In genomic region chr5:137448868-137449267, GRCh38 we compare ENCODE assay signal across 34 cellular contexts. TPM values are rescaled to one million over a fixed set of nuclear protein-coding genes. Genes with fewer than 3 reads are reported as not detected.
"Had no signal": no experiment of that assay in that cellular context is flagged by ENCODE, and none has a peak within 500 bp of the region (broad histone marks: within the 10 kb centered on the region; RNA-seq: fewer than 3 reads in every experiment).

No MANE protein-coding gene starts in this region.

- ATAC-seq: activated CD8-positive, alpha-beta memory T cell treated with anti-CD3 and anti-CD28 coated beads, Interleukin-2, amount 10 ng/mL, durations not matched to agents 7 days and 5 days; activated CD8-positive, alpha-beta T cell treated with anti-CD3 and anti-CD28 coated beads for 36 hours; activated naive CD8-positive, alpha-beta T cell treated with anti-CD3 and anti-CD28 coated beads, Interleukin-2, amount 50 U/mL, for 24 hours had no signal

- H3K9me3 Mint-ChIP-seq: activated B cell treated with CpG ODN at 0.5 μM for 24 hours; activated CD4-positive, alpha-beta memory T cell treated with anti-CD3 and anti-CD28 coated beads for 36 hours; activated CD4-positive, alpha-beta T cell treated with anti-CD3 and anti-CD28 coated beads, Interleukin-2, amount 10 ng/mL, durations not matched to agents 24 days and 14 days; activated CD8-positive, alpha-beta T cell treated with anti-CD3 and anti-CD28 coated beads for 36 hours; activated naive CD4-positive, alpha-beta T cell treated with anti-CD3 and anti-CD28 coated beads, Interleukin-2, amount 10 ng/mL, durations not matched to agents 7 days and 5 days; activated naive CD8-positive, alpha-beta T cell treated with anti-CD3 and anti-CD28 coated beads, Interleukin-2, amount 10 ng/mL, durations not matched to agents 7 days and 5 days; activated naive CD8-positive, alpha-beta T cell treated with anti-CD3 and anti-CD28 coated beads, Interleukin-2, amount 50 U/mL, for 24 hours; activated T-cell treated with anti-CD3 and anti-CD28 coated beads, Interleukin-2, amount 50 U/mL, for 24 hours; activated T-helper 2 cell treated with anti-CD3 and anti-CD28 coated beads, Interferon-gamma antibody, Interleukin-2, Interleukin-4, amounts not matched to agents 10 μg/mL and 5 μg/mL and 100 μg/mL, durations not matched to agents 14 hours and 24 hours and 36 hours; T-helper 1 cell treated with Interleukin-12 subunit alpha and Interleukin-12 subunit beta and Interleukin-4 antibody, amounts not matched to agents 30 μg/mL and 1 μg/mL, for 36 hours; T-helper 2 cell treated with Interferon-gamma antibody and Interleukin-4, amounts not matched to agents 5 μg/mL and 100 μg/mL, for 36 hours had no signal

- H3K27ac Mint-ChIP-seq: activated B cell treated with CpG ODN at 0.5 μM for 24 hours; activated CD4-positive, alpha-beta memory T cell treated with anti-CD3 and anti-CD28 coated beads for 36 hours; activated CD4-positive, alpha-beta T cell treated with anti-CD3 and anti-CD28 coated beads, Interleukin-2, amount 10 ng/mL, durations not matched to agents 24 days and 14 days; activated CD8-positive, alpha-beta memory T cell treated with anti-CD3 and anti-CD28 coated beads, Interleukin-2, amount 10 ng/mL, durations not matched to agents 7 days and 5 days; activated CD8-positive, alpha-beta T cell treated with anti-CD3 and anti-CD28 coated beads for 36 hours; activated naive CD4-positive, alpha-beta T cell treated with anti-CD3 and anti-CD28 coated beads, Interleukin-2, amount 10 ng/mL, durations not matched to agents 7 days and 5 days; activated naive CD4-positive, alpha-beta T cell treated with anti-CD3 and anti-CD28 coated beads, Interleukin-2, amount 50 U/mL, for 24 hours; activated naive CD8-positive, alpha-beta T cell; activated naive CD8-positive, alpha-beta T cell treated with anti-CD3 and anti-CD28 coated beads, Interleukin-2, amount 10 ng/mL, durations not matched to agents 7 days and 5 days; activated naive CD8-positive, alpha-beta T cell treated with anti-CD3 and anti-CD28 coated beads, Interleukin-2, amount 50 U/mL, for 24 hours; activated T-cell treated with anti-CD3 and anti-CD28 coated beads, Interleukin-2, amount 50 U/mL, for 24 hours; activated T-helper 2 cell treated with anti-CD3 and anti-CD28 coated beads, Interferon-gamma antibody, Interleukin-2, Interleukin-4, amounts not matched to agents 10 μg/mL and 5 μg/mL and 100 μg/mL, durations not matched to agents 14 hours and 24 hours and 36 hours; brain; T-helper 1 cell treated with Interleukin-12 subunit alpha and Interleukin-12 subunit beta and Interleukin-4 antibody, amounts not matched to agents 30 μg/mL and 1 μg/mL, for 36 hours; T-helper 2 cell treated with Interferon-gamma antibody and Interleukin-4, amounts not matched to agents 5 μg/mL and 100 μg/mL, for 36 hours had no signal

- H3K9me3 ChIP-seq: ascending aorta had no signal

- H3K36me3 ChIP-seq: ascending aorta, cardiac muscle cell had no signal

- H3K4me1 Mint-ChIP-seq: activated B cell treated with CpG ODN at 0.5 μM for 24 hours; activated CD4-positive, alpha-beta T cell treated with anti-CD3 and anti-CD28 coated beads, Interleukin-2, amount 10 ng/mL, durations not matched to agents 24 days and 14 days; activated CD8-positive, alpha-beta memory T cell treated with anti-CD3 and anti-CD28 coated beads, Interleukin-2, amount 10 ng/mL, durations not matched to agents 7 days and 5 days; activated naive CD4-positive, alpha-beta T cell treated with anti-CD3 and anti-CD28 coated beads, Interleukin-2, amount 10 ng/mL, durations not matched to agents 7 days and 5 days; activated naive CD4-positive, alpha-beta T cell treated with anti-CD3 and anti-CD28 coated beads, Interleukin-2, amount 50 U/mL, for 24 hours; activated naive CD8-positive, alpha-beta T cell treated with anti-CD3 and anti-CD28 coated beads, Interleukin-2, amount 10 ng/mL, durations not matched to agents 7 days and 5 days; activated naive CD8-positive, alpha-beta T cell treated with anti-CD3 and anti-CD28 coated beads, Interleukin-2, amount 50 U/mL, for 24 hours; central memory CD8-positive, alpha-beta T cell had no signal

- H3K27me3 Mint-ChIP-seq: activated CD4-positive, alpha-beta T cell treated with anti-CD3 and anti-CD28 coated beads, Interleukin-2, amount 10 ng/mL, durations not matched to agents 24 days and 14 days; activated naive CD4-positive, alpha-beta T cell treated with anti-CD3 and anti-CD28 coated beads, Interleukin-2, amount 10 ng/mL, durations not matched to agents 7 days and 5 days; activated naive CD8-positive, alpha-beta T cell treated with anti-CD3 and anti-CD28 coated beads, Interleukin-2, amount 10 ng/mL, durations not matched to agents 7 days and 5 days had no signal

- DNase-seq: activated B cell treated with CpG ODN at 0.5 μM for 24 hours; activated CD4-positive, alpha-beta memory T cell treated with anti-CD3 and anti-CD28 coated beads for 36 hours; activated CD4-positive, alpha-beta T cell treated with anti-CD3 and anti-CD28 coated beads for 4 hours; activated CD4-positive, alpha-beta T cell treated with anti-CD3 and anti-CD28 coated beads, Interleukin-2, amount 10 ng/mL, durations not matched to agents 24 days and 14 days; activated CD4-positive, alpha-beta T cell treated with anti-CD3 and anti-CD28 coated beads, Interleukin-2, amount 50 U/mL, for 1 hour; activated CD4-positive, alpha-beta T cell treated with anti-CD3 and anti-CD28 coated beads, Interleukin-2, amount 50 U/mL, for 4 hours; activated CD4-positive, CD25-positive, alpha-beta regulatory T cell treated with anti-CD3 and anti-CD28 coated beads, Interleukin-2, amount 50 U/mL, for 72 hours; activated CD8-positive, alpha-beta memory T cell treated with anti-CD3 and anti-CD28 coated beads for 24 hours; activated CD8-positive, alpha-beta memory T cell treated with anti-CD3 and anti-CD28 coated beads, Interleukin-2, amount 10 ng/mL, durations not matched to agents 7 days and 5 days; activated CD8-positive, alpha-beta memory T cell treated with anti-CD3 and anti-CD28 coated beads, Interleukin-2, amount 50 U/mL, for 48 hours; activated CD8-positive, alpha-beta T cell treated with anti-CD3 and anti-CD28 coated beads for 36 hours; activated effector memory CD4-positive, alpha-beta T cell treated with Interleukin-2 at 50 U/mL for 16 hours; activated gamma-delta T cell; activated naive CD4-positive, alpha-beta T cell treated with anti-CD3 and anti-CD28 coated beads, Interleukin-2, amount 10 ng/mL, durations not matched to agents 7 days and 5 days; activated naive CD4-positive, alpha-beta T cell treated with Interleukin-2 at 50 U/mL for 16 hours; activated naive CD8-positive, alpha-beta T cell treated with anti-CD3 and anti-CD28 coated beads, Interleukin-2, amount 10 ng/mL, durations not matched to agents 7 days and 5 days; activated naive CD8-positive, alpha-beta T cell treated with anti-CD3 and anti-CD28 coated beads, Interleukin-2, amount 50 U/mL, for 24 hours; activated T-cell treated with anti-CD3 and anti-CD28 coated beads, Interleukin-2, amount 50 U/mL, for 24 hours; activated T-cell treated with anti-CD3 and anti-CD28 coated beads, Interleukin-2, amount 50 U/mL, for 48 hours; amygdala; anterior cingulate cortex; T-helper 1 cell; T-helper 2 cell; T-helper 9 cell had no signal

- H3K4me1 ChIP-seq: ascending aorta had no signal

- H3K27ac ChIP-seq: ascending aorta, cardiac muscle cell, VCaP had no signal

- H3K4me3 Mint-ChIP-seq: activated B cell treated with CpG ODN at 0.5 μM for 24 hours; activated CD4-positive, alpha-beta memory T cell treated with anti-CD3 and anti-CD28 coated beads for 36 hours; activated CD4-positive, alpha-beta T cell treated with anti-CD3 and anti-CD28 coated beads, Interleukin-2, amount 10 ng/mL, durations not matched to agents 24 days and 14 days; activated CD8-positive, alpha-beta memory T cell treated with anti-CD3 and anti-CD28 coated beads, Interleukin-2, amount 10 ng/mL, durations not matched to agents 7 days and 5 days; activated CD8-positive, alpha-beta T cell treated with anti-CD3 and anti-CD28 coated beads for 36 hours; activated naive CD4-positive, alpha-beta T cell treated with anti-CD3 and anti-CD28 coated beads, Interleukin-2, amount 10 ng/mL, durations not matched to agents 7 days and 5 days; activated naive CD4-positive, alpha-beta T cell treated with anti-CD3 and anti-CD28 coated beads, Interleukin-2, amount 50 U/mL, for 24 hours; activated naive CD8-positive, alpha-beta T cell; activated naive CD8-positive, alpha-beta T cell treated with anti-CD3 and anti-CD28 coated beads, Interleukin-2, amount 10 ng/mL, durations not matched to agents 7 days and 5 days; activated naive CD8-positive, alpha-beta T cell treated with anti-CD3 and anti-CD28 coated beads, Interleukin-2, amount 50 U/mL, for 24 hours; activated T-cell treated with anti-CD3 and anti-CD28 coated beads, Interleukin-2, amount 50 U/mL, for 24 hours; brain; central memory CD8-positive, alpha-beta T cell; T-helper 1 cell treated with Interleukin-12 subunit alpha and Interleukin-12 subunit beta and Interleukin-4 antibody, amounts not matched to agents 30 μg/mL and 1 μg/mL, for 36 hours; T-helper 2 cell treated with Interferon-gamma antibody and Interleukin-4, amounts not matched to agents 5 μg/mL and 100 μg/mL, for 36 hours had no signal

- H3K27me3 ChIP-seq: ascending aorta had no signal

- H3K36me3 Mint-ChIP-seq: activated CD4-positive, alpha-beta memory T cell treated with anti-CD3 and anti-CD28 coated beads for 36 hours; activated CD8-positive, alpha-beta memory T cell treated with anti-CD3 and anti-CD28 coated beads, Interleukin-2, amount 10 ng/mL, durations not matched to agents 7 days and 5 days; activated naive CD4-positive, alpha-beta T cell treated with anti-CD3 and anti-CD28 coated beads, Interleukin-2, amount 10 ng/mL, durations not matched to agents 7 days and 5 days; activated naive CD4-positive, alpha-beta T cell treated with anti-CD3 and anti-CD28 coated beads, Interleukin-2, amount 50 U/mL, for 24 hours; activated naive CD8-positive, alpha-beta T cell; activated naive CD8-positive, alpha-beta T cell treated with anti-CD3 and anti-CD28 coated beads, Interleukin-2, amount 10 ng/mL, durations not matched to agents 7 days and 5 days; brain had no signal

- H3K4me3 ChIP-seq: ascending aorta, cardiac muscle cell had no signal

RNA-seq across cellular contexts. Expression of gene SPOCK1, which starts 50.3 kb away (rescaled TPM):
- total RNA-seq: activated B cell treated with CpG ODN at 0.5 μM for 24 hours; activated CD4-positive, alpha-beta memory T cell treated with anti-CD3 and anti-CD28 coated beads for 36 hours; activated CD4-positive, alpha-beta T cell treated with anti-CD3 and anti-CD28 coated beads, Interleukin-2, amount 10 ng/mL, durations not matched to agents 24 days and 14 days; activated CD8-positive, alpha-beta T cell treated with anti-CD3 and anti-CD28 coated beads for 36 hours; activated naive CD8-positive, alpha-beta T cell treated with anti-CD3 and anti-CD28 coated beads, Interleukin-2, amount 10 ng/mL, durations not matched to agents 7 days and 5 days; activated T-helper 2 cell treated with anti-CD3 and anti-CD28 coated beads, Interferon-gamma antibody, Interleukin-2, Interleukin-4, amounts not matched to agents 10 μg/mL and 5 μg/mL and 100 μg/mL, durations not matched to agents 14 hours and 24 hours and 36 hours had no signal
